ENCODE assay signal across 10 cellular contexts in genomic region chr10:71303569-71303907, GRCh38. TPM values are rescaled to one million over a fixed set of nuclear protein-coding genes. Genes with fewer than 3 reads are reported as not detected.
DNase-seq lines count a peak whose midpoint lies in the region; ATAC-seq, FAIRE-seq and TF ChIP-seq lines count a peak whose summit lies in the region.
"Had no signal": no experiment of that assay in that cellular context is flagged by ENCODE, and none has a peak within 500 bp of the region (broad histone marks: within the 10 kb centered on the region; RNA-seq: fewer than 3 reads in every experiment).

No MANE protein-coding gene starts in this region.

- no peak overlapping the region for H3K27ac Mint-ChIP-seq in endothelial cell (ENCODE audit: unreplicated experiment)

- in situ Hi-C loops in Panc1 (cut with HindIII; ENCODE audit: low pct_unique_long_range_greater_than_20kb, low sequenced_read_pairs) = no loop called here

- H3K4me1 ChIP-seq in cardiac muscle cell (ENCODE audit: low read depth) (peaks cover 13% of the 10 kb centered on the region), right atrium auricular region (no peaks in the 10 kb centered on the region), Panc1 (ENCODE audit: control insufficient read depth, insufficient read depth, low read length) (0 out of 2 replicates have a peak, but pooled peaks cover 2% of the 10 kb centered on the region)

- POLR2A ChIA-PET in Panc1 (lab: Charles Lee) = no interaction called here

- CTCF ChIA-PET in Panc1 (lab: Charles Lee) = interaction anchor here (0.7 kb wide), 1 partner anchor 404 kb away, joined by 4 read pairs; no protein-coding TSS in a partner anchor

- peaks cover 2% of the 10 kb centered on the region for H3K4me1 Mint-ChIP-seq in endothelial cell (ENCODE audit: unreplicated experiment)

- H3K9me3 ChIP-seq in cardiac muscle cell (ENCODE audit: low read depth) (no peaks in the 10 kb centered on the region), right atrium auricular region (no peaks in the 10 kb centered on the region), Panc1 (ENCODE audit: control insufficient read depth, insufficient read depth, low read depth, low read length) (no peaks in the 10 kb centered on the region)

- H3K36me3 ChIP-seq in cardiac muscle cell (peaks cover 17% of the 10 kb centered on the region), right atrium auricular region (peaks cover 8% of the 10 kb centered on the region), Panc1 (ENCODE audit: control insufficient read depth, insufficient read depth, low read length) (no peaks in the 10 kb centered on the region)

- no peak for FAIRE-seq in D721Med (lab: Jason Lieb, UNC)

- intact Hi-C loops in Panc1 (cut with micrococcal nuclease; ENCODE audit: unreplicated experiment) = no loop called here

- H3K27ac ChIP-seq in cardiac muscle cell (peak overlapping the region; percentile 54), right atrium auricular region (no peak overlapping the region), Panc1 (ENCODE audit: low read length) (no peak overlapping the region), coronary artery (no peak overlapping the region)

- ATAC-seq in Panc1 (no peak; the same call in 1 of the 2 replicates), GM21381 (IDR thresholded peaks at IDR 0.05; ENCODE audit: unreplicated experiment) (no peak)

- H3K4me3 Mint-ChIP-seq in endothelial cell (ENCODE audit: unreplicated experiment) = peak overlapping the region; percentile 42

- DNase-seq in cardiac muscle cell (ENCODE audit: low read depth in 1 of 2, low spot score in 1 of 2) (no peak), right atrium auricular region (ENCODE audit: low spot score) (no peak), Panc1 (ENCODE audit: low read depth, low spot score) (no peak), endothelial cell (ENCODE audit: low spot score) (no peak), D721Med (ENCODE audit: insufficient read length, low spot score) (no peak), NCI-H2227 (lab: John Stamatoyannopoulos, UW; ENCODE audit: unreplicated experiment) (no peak), coronary artery (ENCODE audit: low spot score) (no peak)
- DNase-seq: NCI-H187 treated with DMSO at 0.1 percent for 48 hours; NK-92 treated with Interleukin-12 subunit alpha and Interleukin-12 subunit beta, amount 100 ng/mL, for 24 hours had no signal

- H3K9me3 Mint-ChIP-seq in endothelial cell (ENCODE audit: unreplicated experiment) = no peaks in the 10 kb centered on the region

- peaks cover 33% of the 10 kb centered on the region for H3K36me3 Mint-ChIP-seq in endothelial cell (ENCODE audit: low read depth, unreplicated experiment)

- no peaks in the 10 kb centered on the region for H3K27me3 ChIP-seq in cardiac muscle cell
- no peaks in the 10 kb centered on the region for H3K27me3 ChIP-seq in right atrium auricular region
- peaks cover 4% of the 10 kb centered on the region; the same call in 1 of the 2 replicates for H3K27me3 ChIP-seq in Panc1 (ENCODE audit: control insufficient read depth, insufficient read depth, low read length)

- TF ChIP-seq CTCF in cardiac muscle cell (IDR thresholded peaks at IDR 0.05; ENCODE audit: low read depth, low read length) = no peak
- TF ChIP-seq CTCF in right atrium auricular region (IDR thresholded peaks at IDR 0.05) = peak in 1 of 2 donors; percentile 7
- peak; percentile 69; the same call in 1 of the 2 replicates for TF ChIP-seq CTCF in Panc1 (IDR thresholded peaks at IDR 0.05)
- no peak for TF ChIP-seq CTCF in endothelial cell (IDR thresholded peaks at IDR 0.05; ENCODE audit: unreplicated experiment)
- TF ChIP-seq CTCF in D721Med (IDR thresholded peaks at IDR 0.05; ENCODE audit: insufficient read depth, missing control alignments) = no peak
- no peak for TF ChIP-seq CTCF in coronary artery (IDR thresholded peaks at IDR 0.05)

- no peak overlapping the region for H3K4me3 ChIP-seq in cardiac muscle cell
- H3K4me3 ChIP-seq in right atrium auricular region = no peak overlapping the region
- no peak overlapping the region for H3K4me3 ChIP-seq in Panc1 (ENCODE audit: low read depth in 2 of 2, low read length in 2 of 2)
- H3K4me3 ChIP-seq in coronary artery = no peak overlapping the region

- BruUV-seq in Panc1 (replicated peaks; lab: Mats Ljungman, UMichigan) = no TSS peak

- peaks cover 49% of the 10 kb centered on the region for H3K27me3 Mint-ChIP-seq in endothelial cell (ENCODE audit: unreplicated experiment)

RNA-seq across cellular contexts. Expression of gene SLC29A3, which starts 15.5 kb away (rescaled TPM):
- total RNA-seq in cardiac muscle cell (2.5 and 3.5 TPM in 2 replicates), right atrium auricular region (1 to 10 TPM; 1.8 to 2.9 TPM), Panc1 (2021; ENCODE audit: unreplicated experiment) (7.6 TPM), endothelial cell (ENCODE audit: unreplicated experiment) (11.7 TPM)
- polyA plus RNA-seq in cardiac muscle cell = 4.0 and 5.8 TPM in 2 replicates
- polyA plus RNA-seq in Panc1 (2012; ENCODE audit: insufficient read length) = 7.1 TPM
